ENCODE assay signal across 30 cellular contexts in the genomic region with DNA sequence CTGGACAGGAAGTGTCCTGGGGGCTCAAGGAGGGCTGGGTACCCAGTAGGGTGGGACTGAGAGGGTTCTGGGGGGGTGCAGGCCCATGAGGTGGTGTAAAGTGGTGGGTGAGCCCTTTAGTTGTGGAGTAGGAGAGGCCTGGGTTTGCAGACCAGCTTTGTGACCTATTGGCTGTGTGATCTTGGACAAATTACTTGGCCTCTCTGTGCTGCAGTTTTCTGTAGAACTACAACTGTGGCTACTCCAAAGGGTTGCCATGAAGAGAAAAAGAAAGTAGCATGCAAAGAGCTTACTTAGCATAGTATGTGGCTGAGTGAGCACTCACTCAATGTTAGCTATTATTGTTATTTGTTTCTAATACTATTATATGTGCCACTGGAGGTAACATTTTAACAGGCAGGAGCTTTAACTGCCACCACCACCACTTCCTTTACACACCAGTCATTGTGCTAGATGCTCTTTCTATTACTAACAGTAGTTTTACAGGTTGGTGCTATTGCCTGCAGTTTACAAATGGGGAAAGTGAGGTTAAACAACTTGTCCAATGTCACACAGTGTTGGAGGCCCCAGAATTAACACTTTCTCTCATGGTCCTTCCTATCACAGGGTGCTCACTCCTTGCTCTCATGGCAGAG.
"Had no signal": no experiment of that assay in that cellular context is flagged by ENCODE, and none has a peak within 500 bp of the region (broad histone marks: within the 10 kb centered on the region; RNA-seq: fewer than 3 reads in every experiment).

No MANE protein-coding gene starts in this region.

- ATAC-seq: activated naive CD4-positive, alpha-beta T cell treated with anti-CD3 and anti-CD28 coated beads, Interleukin-2, amount 50 U/mL, for 72 hours; activated T-cell treated with anti-CD3 and anti-CD28 coated beads, Interleukin-2, amount 50 U/mL, for 72 hours; body of pancreas had no signal

- DNase-seq: activated CD4-positive, alpha-beta memory T cell treated with anti-CD3 and anti-CD28 coated beads, Interleukin-2, amount 10 ng/mL, durations not matched to agents 7 days and 5 days; activated CD4-positive, alpha-beta T cell treated with anti-CD3 and anti-CD28 coated beads for 1 hour; activated CD4-positive, alpha-beta T cell treated with anti-CD3 and anti-CD28 coated beads for 4 hours; activated CD4-positive, alpha-beta T cell treated with anti-CD3 and anti-CD28 coated beads, Interleukin-2, amount 10 ng/mL, durations not matched to agents 7 days and 5 days; activated CD4-positive, alpha-beta T cell treated with anti-CD3 and anti-CD28 coated beads, Interleukin-2, amount 50 U/mL, for 4 hours; activated CD4-positive, CD25-positive, alpha-beta regulatory T cell; activated CD8-positive, alpha-beta memory T cell treated with anti-CD3 and anti-CD28 coated beads, Interleukin-2, amount 50 U/mL, for 48 hours; activated gamma-delta T cell; activated naive CD4-positive, alpha-beta T cell; activated naive CD4-positive, alpha-beta T cell treated with anti-CD3 and anti-CD28 coated beads, Interleukin-2, amount 10 ng/mL, durations not matched to agents 7 days and 5 days; activated T-cell treated with anti-CD3 and anti-CD28 coated beads for 4 hours; activated T-cell treated with anti-CD3 and anti-CD28 coated beads, Interleukin-2, amount 50 U/mL, for 24 hours; activated T-cell treated with anti-CD3 and anti-CD28 coated beads, Interleukin-2, amount 50 U/mL, for 72 hours; adrenal gland; amygdala; aorta; body of pancreas; caudate nucleus; cerebellar nuclear complex; colonic mucosa; effector CD8-positive, alpha-beta T cell; esophagus squamous epithelium; head of caudate nucleus; hippocampal formation; T-helper 2 cell had no signal

- H3K9me3 ChIP-seq: adrenal gland, body of pancreas, colonic mucosa, esophagus squamous epithelium had no signal

- FAIRE-seq: endometrium, endothelial cell of umbilical vein, frontal cortex had no signal

- H3K27ac ChIP-seq: adrenal gland, body of pancreas, colonic mucosa, epithelial cell of prostate, esophagus squamous epithelium had no signal

- H3K4me1 ChIP-seq: adrenal gland, body of pancreas, colonic mucosa, esophagus squamous epithelium had no signal

- H3K4me3 ChIP-seq: adrenal gland, body of pancreas, colonic mucosa, esophagus squamous epithelium had no signal

- H3K36me3 ChIP-seq: adrenal gland, colonic mucosa, esophagus squamous epithelium had no signal

- H3K27me3 ChIP-seq: adrenal gland, body of pancreas, colonic mucosa had no signal
